In genomic region chr10:68272833-68273232, GRCh38 we compare ENCODE assay signal across 8 cellular contexts. TPM values are rescaled to one million over a fixed set of nuclear protein-coding genes. Genes with fewer than 3 reads are reported as not detected.
"Had no signal": no experiment of that assay in that cellular context is flagged by ENCODE, and none has a peak within 500 bp of the region (broad histone marks: within the 10 kb centered on the region; RNA-seq: fewer than 3 reads in every experiment).

No MANE protein-coding gene starts in this region.

- H3K4me3 ChIP-seq: GM12878 had no signal

- ATAC-seq: GM12878 had no signal

- DNase-seq: GDM1, GF-D8 had no signal

- FAIRE-seq: G401.6, GM12878, GM12891, GM12892, GM18507, GM19239 had no signal

RNA-seq across cellular contexts. Expression of gene ATOH7, which starts 40.9 kb away (rescaled TPM):
- total RNA-seq: GM12878 had no signal
- polyA plus RNA-seq: GM12878 had no signal
